2 cellular contexts compared by ENCODE assay signal in genomic region chr2:69517410-69517809, GRCh38.
TF ChIP-seq lines count a peak whose summit lies in the region.

No MANE protein-coding gene starts in this region.

TF ChIP-seq in A549, 52 proteins besides CTCF, POLR2A, EP300 and RAD21:
- no peak for TF ChIP-seq HMGXB4 (CRISPR knock-in tag; IDR thresholded peaks at IDR 0.05; ENCODE audit: borderline replicate concordance)

TF ChIP-seq in IMR-90, 13 proteins besides CTCF, POLR2A, EP300 and RAD21 (continued from another document):
- TF ChIP-seq CEBPB (IDR thresholded peaks at IDR 0.05; ENCODE audit: low read depth, low read length): peak; percentile 34; the same call in 1 of the 2 replicates
